Comparison of ENCODE assay signal across 10 cellular contexts in the genomic region with DNA sequence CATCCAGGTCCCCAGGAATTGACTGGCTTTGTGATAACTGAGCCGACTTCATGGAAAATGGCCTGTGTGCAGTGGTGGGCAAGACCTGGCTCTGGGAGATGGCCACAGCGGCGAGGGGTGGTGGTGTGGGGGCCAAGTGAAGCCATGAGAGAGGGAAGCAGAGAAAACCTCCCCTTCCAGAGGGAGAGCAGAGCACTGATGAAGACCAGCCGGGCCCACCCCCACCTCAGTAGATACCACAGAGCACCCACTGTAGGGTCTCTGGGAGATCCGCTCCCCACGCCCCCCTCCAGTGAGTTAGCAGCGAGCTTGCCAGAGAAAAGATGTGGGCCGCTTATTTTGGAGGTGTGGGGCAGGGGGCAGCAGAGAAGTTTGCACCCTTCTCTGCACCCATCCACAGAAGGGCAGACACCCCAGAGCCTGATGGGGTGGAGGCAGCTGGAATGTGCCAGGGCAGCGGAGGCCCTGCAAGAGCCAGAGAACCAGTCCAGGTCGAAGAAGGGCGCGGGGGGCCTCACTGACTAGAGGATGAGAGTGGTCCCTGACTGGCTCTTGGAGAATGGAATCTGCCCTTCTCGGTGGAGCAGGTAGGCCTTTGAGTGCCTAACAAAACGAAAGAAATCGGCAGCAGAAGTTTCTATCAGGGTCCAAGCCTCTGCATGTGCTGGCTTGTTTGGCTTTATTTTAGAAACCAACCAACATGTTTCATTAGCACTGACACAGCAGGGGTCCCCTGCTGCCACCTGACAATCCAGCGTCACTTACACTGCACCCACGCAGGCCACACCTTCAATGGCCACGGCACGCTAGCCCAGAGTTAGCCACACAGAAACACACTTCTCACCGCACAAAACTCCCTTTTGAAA. TPM values are rescaled to one million over a fixed set of nuclear protein-coding genes. Genes with fewer than 3 reads are reported as not detected.
DNase-seq lines count a peak whose midpoint lies in the region; ATAC-seq and TF ChIP-seq lines count a peak whose summit lies in the region.
"Had no signal": no experiment of that assay in that cellular context is flagged by ENCODE, and none has a peak within 500 bp of the region (broad histone marks: within the 10 kb centered on the region; RNA-seq: fewer than 3 reads in every experiment).

No MANE protein-coding gene starts in this region.

- DNase-seq in left ventricle myocardium inferior (peak; percentile 10), cardiac septum (ENCODE audit: low spot score) (no peak), mesendoderm (no peak), uterus (no peak), dermis blood vessel endothelial cell (no peak)
- no peak for DNase-seq in activated naive CD8-positive, alpha-beta T cell treated with anti-CD3 and anti-CD28 coated beads for 36 hours
- no peak for DNase-seq in activated CD4-positive, CD25-positive, alpha-beta regulatory T cell (lab: John Stamatoyannopoulos, UW)
- DNase-seq: NCI-H2029 treated with DMSO at 0.1 percent for 48 hours had no signal

- peaks cover 3% of the 10 kb centered on the region for H3K27me3 Mint-ChIP-seq in activated naive CD8-positive, alpha-beta T cell treated with anti-CD3 and anti-CD28 coated beads for 36 hours

- H3K9me3 Mint-ChIP-seq in activated naive CD8-positive, alpha-beta T cell treated with anti-CD3 and anti-CD28 coated beads for 36 hours, result no peaks in the 10 kb centered on the region

- peaks cover 8% of the 10 kb centered on the region for H3K4me1 Mint-ChIP-seq in activated naive CD8-positive, alpha-beta T cell treated with anti-CD3 and anti-CD28 coated beads for 36 hours

- H3K79me1 ChIP-seq in mesendoderm (ENCODE audit: low read length), result no peaks in the 10 kb centered on the region

- H3K4me2 ChIP-seq in mesendoderm (ENCODE audit: low read length), result no peak overlapping the region

- H3K23ac ChIP-seq in mesendoderm (ENCODE audit: low read length), result peak overlapping the region; percentile 9

- H3K56ac ChIP-seq in mesendoderm (ENCODE audit: low read length), result peak overlapping the region; percentile 42

- WGBS in mesendoderm (ENCODE audit: extremely low coverage, insufficient coverage, low lambda C conversion rate), result no CpG with 5 or more reads among the region's 20 CpGs

- no peaks in the 10 kb centered on the region for H3K27me3 ChIP-seq in left ventricle myocardium inferior (ENCODE audit: low read depth)
- H3K27me3 ChIP-seq in mesendoderm (ENCODE audit: insufficient read depth, low read length, poor library complexity), result peaks cover 3% of the 10 kb centered on the region
- no peaks in the 10 kb centered on the region for H3K27me3 ChIP-seq in uterus
- H3K27me3 ChIP-seq: cardiac muscle cell had no signal

- H3K9ac ChIP-seq in mesendoderm (ENCODE audit: low read length), result no peak overlapping the region

- no peak overlapping the region for H3K4ac ChIP-seq in mesendoderm (ENCODE audit: low read depth, low read length)

- H2AK5ac ChIP-seq in mesendoderm (ENCODE audit: low read length), result no peak overlapping the region

- no peak for TF ChIP-seq POLR2A in uterus (IDR thresholded peaks at IDR 0.05)

- no peaks in the 10 kb centered on the region for H3K36me3 ChIP-seq in left ventricle myocardium inferior
- no peaks in the 10 kb centered on the region for H3K36me3 ChIP-seq in mesendoderm (ENCODE audit: control insufficient read depth, insufficient read depth, low read length)
- no peaks in the 10 kb centered on the region for H3K36me3 ChIP-seq in uterus
- H3K36me3 ChIP-seq: cardiac muscle cell had no signal

- no peak overlapping the region for H3K18ac ChIP-seq in mesendoderm (ENCODE audit: low read length)

- no peaks in the 10 kb centered on the region for H3K79me2 ChIP-seq in mesendoderm (ENCODE audit: control insufficient read depth, insufficient read depth, low read length)

- no peak overlapping the region for H4K8ac ChIP-seq in mesendoderm (ENCODE audit: low read depth, low read length)

- H3K4me3 ChIP-seq in left ventricle myocardium inferior, result peak overlapping the region; percentile 76
- no peak overlapping the region for H3K4me3 ChIP-seq in mesendoderm (ENCODE audit: low read length)
- H3K4me3 ChIP-seq in uterus, result no peak overlapping the region
- H3K4me3 ChIP-seq: cardiac muscle cell had no signal

- H3K27ac Mint-ChIP-seq in activated naive CD8-positive, alpha-beta T cell treated with anti-CD3 and anti-CD28 coated beads for 36 hours, result peak overlapping the region; percentile 70

- peaks cover 2% of the 10 kb centered on the region for H3K36me3 Mint-ChIP-seq in activated naive CD8-positive, alpha-beta T cell treated with anti-CD3 and anti-CD28 coated beads for 36 hours

- intact Hi-C loops in left ventricle myocardium inferior (cut with micrococcal nuclease) (loop anchor here (10.0 kb wide), 1 partner anchor 183 kb away; no protein-coding TSS in a partner anchor), cardiac septum (cut with DNase I) (loop anchor here (5.0 kb wide), 1 partner anchor 506 kb away; no protein-coding TSS in a partner anchor), uterus (cut with DNase I; ENCODE audit: low total_unique reads) (loop anchor here (10.0 kb wide), 1 partner anchor 183 kb away; no protein-coding TSS in a partner anchor)

- H4K5ac ChIP-seq in mesendoderm (ENCODE audit: low read length), result no peak overlapping the region

- H3K27ac ChIP-seq in left ventricle myocardium inferior (replicated peaks), result peak overlapping the region; percentile 65
- H3K27ac ChIP-seq in mesendoderm (ENCODE audit: low read depth, low read length), result no peak overlapping the region
- H3K27ac ChIP-seq in uterus, result peak overlapping the region; percentile 85 to 94
- H3K27ac ChIP-seq: cardiac muscle cell had no signal

- peaks cover 8% of the 10 kb centered on the region for H3K9me3 ChIP-seq in left ventricle myocardium inferior (replicated peaks)
- H3K9me3 ChIP-seq in uterus, result no peaks in the 10 kb centered on the region

- no peak overlapping the region for H2BK120ac ChIP-seq in mesendoderm (ENCODE audit: low read depth, low read length)

- no peak overlapping the region for H2BK15ac ChIP-seq in mesendoderm (replicated peaks; ENCODE audit: low read depth)

- H3K4me3 Mint-ChIP-seq in activated naive CD8-positive, alpha-beta T cell treated with anti-CD3 and anti-CD28 coated beads for 36 hours, result peak overlapping the region; percentile 61

- no peak for TF ChIP-seq CTCF in left ventricle myocardium inferior (IDR thresholded peaks at IDR 0.05; ENCODE audit: borderline replicate concordance)
- TF ChIP-seq CTCF in uterus (IDR thresholded peaks at IDR 0.05), result no peak

- H2BK5ac ChIP-seq in mesendoderm (ENCODE audit: low read length), result no peak overlapping the region

- no peak for ATAC-seq in HG03457 (IDR thresholded peaks at IDR 0.05; ENCODE audit: unreplicated experiment)

- H3K4me1 ChIP-seq in left ventricle myocardium inferior, result peaks cover 15% of the 10 kb centered on the region
- H3K4me1 ChIP-seq in mesendoderm (ENCODE audit: control insufficient read depth, low read depth, low read length), result no peaks in the 10 kb centered on the region
- H3K4me1 ChIP-seq in uterus, result no peaks in the 10 kb centered on the region

RNA-seq across cellular contexts. Expression of gene MELTF, which starts 28.3 kb away (rescaled TPM):
- total RNA-seq in left ventricle myocardium inferior (9.6 TPM), cardiac septum (10.8 TPM), uterus (10 to 100 TPM in 2 of 4 donors, 1 to 10 TPM in 1, under 1 TPM in 1; 0.77 to 18.0 (median 6.3) TPM), dermis blood vessel endothelial cell (1.8 and 2.0 TPM in 2 replicates)
- total RNA-seq in activated naive CD8-positive, alpha-beta T cell treated with anti-CD3 and anti-CD28 coated beads for 36 hours, result 1 to 10 TPM; 2.7 TPM
- polyA plus RNA-seq in mesendoderm (2013, experiment 1 of 2), result 0.95 TPM
- 0.73 TPM for polyA plus RNA-seq in mesendoderm (2013, experiment 2 of 2)

RNA-seq across cellular contexts. Expression of gene PIGZ, which starts 32.7 kb away (rescaled TPM):
- total RNA-seq in left ventricle myocardium inferior (3.7 TPM), cardiac septum (5.9 TPM), uterus (10 to 100 TPM in 1 of 4 donors, 1 to 10 TPM in 2, under 1 TPM in 1; 0.29 to 21.5 (median 2.3) TPM), dermis blood vessel endothelial cell (3.9 and 7.0 TPM in 2 replicates)
- total RNA-seq in activated naive CD8-positive, alpha-beta T cell treated with anti-CD3 and anti-CD28 coated beads for 36 hours, result under 1 TPM; 0.27 to 0.38 TPM
- 0.03 TPM for polyA plus RNA-seq in mesendoderm (2013, experiment 1 of 2)
- 0.01 TPM for polyA plus RNA-seq in mesendoderm (2013, experiment 2 of 2)

RNA-seq across cellular contexts. Expression of gene NCBP2, which starts 59.0 kb away (rescaled TPM):
- total RNA-seq in left ventricle myocardium inferior, result 36.9 TPM
- 47.1 TPM for total RNA-seq in cardiac septum
- total RNA-seq in activated naive CD8-positive, alpha-beta T cell treated with anti-CD3 and anti-CD28 coated beads for 36 hours, result 100 to 1,000 TPM; 120 to 121 TPM
- 66.1 TPM for polyA plus RNA-seq in mesendoderm (2013, experiment 1 of 2)
- 65.5 TPM for polyA plus RNA-seq in mesendoderm (2013, experiment 2 of 2)
- total RNA-seq in uterus, result 10 to 100 TPM in 3 of 4 donors, 1 to 10 TPM in 1; 4.1 to 67.2 (median 49.5) TPM
- total RNA-seq in dermis blood vessel endothelial cell, result 65.2 and 65.4 TPM in 2 replicates
